ENCODE assay signal across 7 cellular contexts in genomic region chr6:44073612-44074382, GRCh38. TPM values are rescaled to one million over a fixed set of nuclear protein-coding genes. Genes with fewer than 3 reads are reported as not detected.
DNase-seq lines count a peak whose midpoint lies in the region; ATAC-seq and TF ChIP-seq lines count a peak whose summit lies in the region.

No MANE protein-coding gene starts in this region.

- no peaks in the 10 kb centered on the region for H3K9me3 ChIP-seq in MM.1S (replicated peaks; ENCODE audit: insufficient read depth, low read length)
- H3K9me3 ChIP-seq in colonic mucosa, result no peaks in the 10 kb centered on the region

- ATAC-seq in GM19455 (IDR thresholded peaks at IDR 0.05; ENCODE audit: unreplicated experiment) (peak; percentile 11), naive B cell (ENCODE audit: low read depth in 2 of 2) (no peak), left colon (no peak), HG02840 (IDR thresholded peaks at IDR 0.05; ENCODE audit: low FRiP score, unreplicated experiment) (no peak)

- H3K4me1 ChIP-seq in MM.1S (ENCODE audit: low read length), result peaks cover 24% of the 10 kb centered on the region
- peaks cover 23% of the 10 kb centered on the region for H3K4me1 ChIP-seq in colonic mucosa

- peak overlapping the region in 2 of 6 donors; percentile 26 to 74 for H3K27ac Mint-ChIP-seq in naive B cell

- no peaks in the 10 kb centered on the region for H3K79me2 ChIP-seq in MM.1S (ENCODE audit: low read length)

- no peaks in the 10 kb centered on the region for H3K36me3 Mint-ChIP-seq in naive B cell

- H3K36me3 ChIP-seq in MM.1S (replicated peaks; ENCODE audit: insufficient read depth, low read length) (no peaks in the 10 kb centered on the region), colonic mucosa (no peaks in the 10 kb centered on the region)

- H3K9ac ChIP-seq in MM.1S (ENCODE audit: low read length), result peak overlapping the region; percentile 3; the same call in 1 of the 2 replicates
- H3K9ac ChIP-seq in colonic mucosa (ENCODE audit: low read depth in 2 of 2, low read length in 2 of 2), result peak overlapping the region in 1 of 2 donors; percentile 70

- DNase-seq in MM.1S, result peak; percentile 20
- DNase-seq in colonic mucosa, result peak; percentile 39
- DNase-seq in naive B cell, result no peak
- no peak for DNase-seq in activated gamma-delta T cell treated with Interleukin-2 at 50 U/mL for 16 hours
- no peak for DNase-seq in left colon

- H3K27me3 Mint-ChIP-seq in naive B cell, result peaks cover 20 to 79% (median 64%) of the 10 kb centered on the region in 3 donors

- H3K27me3 ChIP-seq in MM.1S (replicated peaks; ENCODE audit: insufficient read depth, low read length) (no peaks in the 10 kb centered on the region), colonic mucosa (no peaks in the 10 kb centered on the region)

- peaks cover 19% of the 10 kb centered on the region for H3F3A ChIP-seq in MM.1S (ENCODE audit: insufficient read depth, low read length)

- H3K9me2 ChIP-seq in MM.1S (replicated peaks; ENCODE audit: insufficient read depth, low read length), result no peaks in the 10 kb centered on the region

- intact Hi-C loops in colonic mucosa (cut with DNase I), result no loop called here
- intact Hi-C loops in left colon (cut with DNase I, micrococcal nuclease), result loop anchor here in 1 of 2 donors (10.0 kb wide), 1 partner anchor 409 kb away; no protein-coding TSS in a partner anchor

- H3K4me1 Mint-ChIP-seq in naive B cell, result peaks cover 16 to 20% (median 19%) of the 10 kb centered on the region in 3 donors

- H2AFZ ChIP-seq in MM.1S (ENCODE audit: low read length), result peak overlapping the region; percentile 90

- peak overlapping the region; percentile 49 for H3K4me3 ChIP-seq in MM.1S (ENCODE audit: low read length)
- H3K4me3 ChIP-seq in colonic mucosa, result peak overlapping the region; percentile 27

- TF ChIP-seq CTCF in MM.1S (IDR thresholded peaks at IDR 0.05; ENCODE audit: low read length), result no peak
- TF ChIP-seq CTCF in colonic mucosa (IDR thresholded peaks at IDR 0.05), result no peak

- peak overlapping the region; percentile 69 to 92 (median 88) for H3K4me3 Mint-ChIP-seq in naive B cell

- H3K9me3 Mint-ChIP-seq in naive B cell, result peaks cover 0 to 2% (median 0%) of the 10 kb centered on the region in 7 donors

- peak overlapping the region; percentile 88 for H3K4me2 ChIP-seq in MM.1S (ENCODE audit: low read depth, low read length)

- no peaks in the 10 kb centered on the region for H4K20me1 ChIP-seq in MM.1S (ENCODE audit: insufficient read depth, low read length)

- H3K27ac ChIP-seq in MM.1S (ENCODE audit: low read length), result peak overlapping the region; percentile 41; the same call in 1 of the 2 replicates
- peak overlapping the region; percentile 90 for H3K27ac ChIP-seq in colonic mucosa

RNA-seq across cellular contexts. Expression of gene MRPL14, which starts 53.5 kb away (rescaled TPM):
- total RNA-seq in colonic mucosa (10 to 100 TPM; 72.0 to 77.7 TPM), left colon (10 to 100 TPM; 47.5 to 63.1 TPM)
- polyA plus RNA-seq in naive B cell (ENCODE audit: low read depth in 6 of 6), result 10 to 100 TPM; 68.2 to 99.9 (median 85.0) TPM

RNA-seq across cellular contexts. Expression of gene TMEM63B, which starts 53.6 kb away (rescaled TPM):
- 10 to 100 TPM; 74.3 to 95.3 TPM for total RNA-seq in colonic mucosa
- 1 to 10 TPM in 1 of 6 donors, under 1 TPM in 4, not detected in 1; 0.38 to 1.6 (median 0.50) TPM for polyA plus RNA-seq in naive B cell (ENCODE audit: low read depth in 6 of 6)
- total RNA-seq in left colon, result 100 to 1,000 TPM in 1 of 2 donors, 10 to 100 TPM in 1; 99.7 to 102 TPM

Comparison
In these comparisons a context has a peak if more than half of its experiments do, and no peak if none do; other contexts are left out.
1. DNase-seq: peak in MM.1S (single experiment) and colonic mucosa (single experiment); none in naive B cell (single experiment), activated gamma-delta T cell treated with Interleukin-2 at 50 U/mL for 16 hours (single experiment) and left colon (0 of 2).